Comparison of ENCODE assay signal across 21 cellular contexts in the genomic region with DNA sequence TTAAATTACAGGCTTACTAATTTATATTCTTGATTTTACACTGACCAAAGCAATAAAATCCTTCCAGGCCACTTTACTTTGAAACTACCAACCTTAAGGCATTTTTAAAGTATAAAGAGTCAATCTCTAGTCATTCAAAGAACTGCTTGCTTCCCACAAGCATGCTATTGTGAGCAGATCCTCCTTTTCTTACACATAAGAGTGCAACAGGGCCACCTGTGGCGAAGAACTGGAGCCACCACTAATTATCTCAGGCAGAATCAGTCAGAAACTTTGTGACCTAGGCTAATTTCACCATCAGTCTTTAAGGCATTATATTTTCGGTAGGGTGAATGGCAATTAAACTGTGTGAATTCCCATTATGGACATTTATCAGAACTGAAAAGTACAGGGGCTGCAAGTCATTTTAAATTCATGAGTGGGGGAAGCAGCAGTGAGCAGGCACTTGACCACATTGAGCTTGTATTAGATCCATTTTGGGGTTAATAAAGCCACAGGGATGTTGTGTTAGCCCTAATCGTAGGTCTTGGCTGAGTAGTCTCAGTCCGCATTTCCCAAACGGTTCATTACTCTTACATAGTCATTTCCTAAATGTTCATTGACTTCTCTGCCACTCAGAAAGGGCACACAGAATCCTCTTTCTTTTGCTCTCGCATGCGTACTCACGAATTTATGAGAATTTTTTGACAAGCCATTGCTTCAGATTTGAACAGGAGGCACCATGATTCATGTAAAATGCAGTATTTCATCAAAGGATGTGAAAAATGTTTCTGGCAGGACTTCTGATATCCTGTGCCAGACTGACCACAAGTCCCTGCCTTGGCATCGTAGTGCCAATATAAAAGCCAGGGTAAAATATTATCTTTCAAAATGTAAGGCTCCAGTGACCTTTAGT. TPM values are rescaled to one million over a fixed set of nuclear protein-coding genes. Genes with fewer than 3 reads are reported as not detected.
A peak's percentile ranks its signal among the peaks of the same experiment; 100 is the strongest.
DNase-seq lines count a peak whose midpoint lies in the region; ATAC-seq and TF ChIP-seq lines count a peak whose summit lies in the region.
"Had no signal": no experiment of that assay in that cellular context is flagged by ENCODE, and none has a peak within 500 bp of the region (broad histone marks: within the 10 kb centered on the region; RNA-seq: fewer than 3 reads in every experiment).

No MANE protein-coding gene starts in this region.

- TF ChIP-seq EP300 in SK-N-SH (IDR thresholded peaks at IDR 0.05; ENCODE audit: borderline replicate concordance in 1 of 2, low read depth in 1 of 2, low read length in 1 of 2) = no peak

- no peaks in the 10 kb centered on the region for H3K9me2 ChIP-seq in SK-N-SH

- no peaks in the 10 kb centered on the region for H3K27me3 Mint-ChIP-seq in T-helper 2 cell treated with Interferon-gamma antibody and Interleukin-4, amounts not matched to agents 5 μg/mL and 100 μg/mL, for 36 hours (ENCODE audit: low read depth)
- no peaks in the 10 kb centered on the region for H3K27me3 Mint-ChIP-seq in activated naive CD8-positive, alpha-beta T cell treated with anti-CD3 and anti-CD28 coated beads for 36 hours
- H3K27me3 Mint-ChIP-seq: naive B cell; stimulated activated naive CD8-positive, alpha-beta T cell treated with anti-CD3 and anti-CD28 coated beads, Interleukin-15, amount 100 ng/mL, for 72 hours had no signal

- H3K27ac ChIP-seq in SK-N-SH (ENCODE audit: low read depth in 2 of 2, low read length in 1 of 2) = no peak overlapping the region
- H3K27ac ChIP-seq: C4-2B had no signal

- no peaks in the 10 kb centered on the region for H3K9me3 Mint-ChIP-seq in T-helper 2 cell treated with Interferon-gamma antibody and Interleukin-4, amounts not matched to agents 5 μg/mL and 100 μg/mL, for 36 hours
- H3K9me3 Mint-ChIP-seq in activated naive CD8-positive, alpha-beta T cell treated with anti-CD3 and anti-CD28 coated beads for 36 hours = no peaks in the 10 kb centered on the region
- H3K9me3 Mint-ChIP-seq: stimulated activated naive CD8-positive, alpha-beta T cell treated with anti-CD3 and anti-CD28 coated beads, Interleukin-15, amount 100 ng/mL, for 72 hours had no signal

- 38% methylated on average over 9 of the region's 9 CpGs for WGBS in SK-N-SH (ENCODE audit: low lambda C conversion rate)

- no peaks in the 10 kb centered on the region for H3K9me3 ChIP-seq in SK-N-SH

- H3K4me1 ChIP-seq in SK-N-SH (ENCODE audit: control insufficient read depth in 1 of 2, insufficient read depth in 2 of 2, low read depth in 1 of 2, low read length in 1 of 2) = no peaks in the 10 kb centered on the region; a peak in 1 of 4 replicates

- DNase-seq in SK-N-SH (no peak), astrocyte of the hippocampus (ENCODE audit: low read depth, low spot score) (peak; percentile 68), kidney epithelial cell (ENCODE audit: low read depth) (peak; percentile 1)
- DNase-seq in T-helper 2 cell treated with Interferon-gamma antibody and Interleukin-4, amounts not matched to agents 5 μg/mL and 100 μg/mL, for 36 hours (ENCODE audit: low spot score) = no peak
- no peak for DNase-seq in activated naive CD4-positive, alpha-beta T cell treated with anti-CD3 and anti-CD28 coated beads, Interleukin-2, amount 50 U/mL, for 16 hours
- DNase-seq in activated naive CD8-positive, alpha-beta T cell treated with anti-CD3 and anti-CD28 coated beads for 36 hours = no peak
- DNase-seq: anterior cingulate cortex; GOT3; naive B cell; NCI-H510A; SHP77 treated with DMSO at 0.1 percent for 48 hours; small intestine; stimulated activated CD4-positive, alpha-beta T cell treated with anti-CD3 and anti-CD28 coated beads, Interleukin-4, amount 100 ng/mL, for 1 hour; stimulated activated naive CD8-positive, alpha-beta T cell treated with anti-CD3 and anti-CD28 coated beads, Interleukin-15, amount 100 ng/mL, for 72 hours; T-helper 1 cell had no signal

- H3K27me3 ChIP-seq in SK-N-SH (ENCODE audit: insufficient read depth) = no peaks in the 10 kb centered on the region
- no peaks in the 10 kb centered on the region for H3K27me3 ChIP-seq in kidney epithelial cell (ENCODE audit: control insufficient read depth, insufficient read depth, low read length)

- no peak overlapping the region for H3K4me2 ChIP-seq in SK-N-SH

- H3K79me2 ChIP-seq in SK-N-SH (ENCODE audit: insufficient read depth) = no peaks in the 10 kb centered on the region

- H3K36me3 ChIP-seq in SK-N-SH (replicated peaks in 1 of 2; ENCODE audit: control insufficient read depth in 1 of 2, insufficient read depth in 2 of 2, low read length in 1 of 2) (no peaks in the 10 kb centered on the region), kidney epithelial cell (ENCODE audit: control insufficient read depth, insufficient read depth, low read length) (no peaks in the 10 kb centered on the region)

- TF ChIP-seq RAD21 in SK-N-SH (IDR thresholded peaks at IDR 0.05; ENCODE audit: low read length) = no peak

- H3K4me1 Mint-ChIP-seq in T-helper 2 cell treated with Interferon-gamma antibody and Interleukin-4, amounts not matched to agents 5 μg/mL and 100 μg/mL, for 36 hours (ENCODE audit: low read depth) = no peaks in the 10 kb centered on the region
- no peaks in the 10 kb centered on the region for H3K4me1 Mint-ChIP-seq in activated naive CD8-positive, alpha-beta T cell treated with anti-CD3 and anti-CD28 coated beads for 36 hours
- H3K4me1 Mint-ChIP-seq: naive B cell; stimulated activated naive CD8-positive, alpha-beta T cell treated with anti-CD3 and anti-CD28 coated beads, Interleukin-15, amount 100 ng/mL, for 72 hours had no signal

- POLR2A ChIA-PET in SK-N-SH (lab: Yijun Ruan, JAX) = no interaction called here

- CTCF ChIA-PET in SK-N-SH (lab: Yijun Ruan, JAX) = no interaction called here

- no peak overlapping the region for H3K4me3 ChIP-seq in SK-N-SH (ENCODE audit: low read depth in 2 of 2, low read length in 1 of 2)
- no peak overlapping the region for H3K4me3 ChIP-seq in kidney epithelial cell (ENCODE audit: low read depth, low read length)

- H3K9ac ChIP-seq in SK-N-SH = no peak overlapping the region

- no peak overlapping the region for H2AFZ ChIP-seq in SK-N-SH (ENCODE audit: low read depth)

- no peaks in the 10 kb centered on the region for H4K20me1 ChIP-seq in SK-N-SH (ENCODE audit: insufficient read depth)

- H3F3A ChIP-seq in SK-N-SH (replicated peaks; ENCODE audit: insufficient read depth) = no peaks in the 10 kb centered on the region

- ATAC-seq in SK-N-SH treated with all-trans-retinoic acid at 6 μM for 48 hours = no peak
- ATAC-seq in GM19397 (IDR thresholded peaks at IDR 0.05; ENCODE audit: unreplicated experiment) = no peak
- ATAC-seq: HepG2; stimulated activated naive CD8-positive, alpha-beta T cell treated with anti-CD3 and anti-CD28 coated beads, Interleukin-15, amount 100 ng/mL, for 72 hours had no signal

- no peak overlapping the region for H3K4me3 Mint-ChIP-seq in T-helper 2 cell treated with Interferon-gamma antibody and Interleukin-4, amounts not matched to agents 5 μg/mL and 100 μg/mL, for 36 hours
- no peak overlapping the region for H3K4me3 Mint-ChIP-seq in activated naive CD8-positive, alpha-beta T cell treated with anti-CD3 and anti-CD28 coated beads for 36 hours
- H3K4me3 Mint-ChIP-seq: naive B cell; stimulated activated naive CD8-positive, alpha-beta T cell treated with anti-CD3 and anti-CD28 coated beads, Interleukin-15, amount 100 ng/mL, for 72 hours had no signal

- H3K27ac Mint-ChIP-seq in T-helper 2 cell treated with Interferon-gamma antibody and Interleukin-4, amounts not matched to agents 5 μg/mL and 100 μg/mL, for 36 hours = no peak overlapping the region
- H3K27ac Mint-ChIP-seq in activated naive CD8-positive, alpha-beta T cell treated with anti-CD3 and anti-CD28 coated beads for 36 hours = no peak overlapping the region
- H3K27ac Mint-ChIP-seq: naive B cell; stimulated activated naive CD8-positive, alpha-beta T cell treated with anti-CD3 and anti-CD28 coated beads, Interleukin-15, amount 100 ng/mL, for 72 hours had no signal

- TF ChIP-seq CTCF in SK-N-SH (IDR thresholded peaks at IDR 0.05) (no peak), kidney epithelial cell (IDR thresholded peaks at IDR 0.05; ENCODE audit: insufficient read depth, low read length, poor library complexity, severe bottlenecking) (no peak)

- H3K36me3 Mint-ChIP-seq in T-helper 2 cell treated with Interferon-gamma antibody and Interleukin-4, amounts not matched to agents 5 μg/mL and 100 μg/mL, for 36 hours (ENCODE audit: low read depth) = no peaks in the 10 kb centered on the region
- no peaks in the 10 kb centered on the region for H3K36me3 Mint-ChIP-seq in activated naive CD8-positive, alpha-beta T cell treated with anti-CD3 and anti-CD28 coated beads for 36 hours
- H3K36me3 Mint-ChIP-seq: naive B cell had no signal

TF ChIP-seq in SK-N-SH treated with all-trans-retinoic acid at 6 μM for 48 hours, 23 proteins besides CTCF, POLR2A, EP300 and RAD21 (continues in another document):
- no peak for TF ChIP-seq RARB (CRISPR knock-in tag; IDR thresholded peaks at IDR 0.05)

TF ChIP-seq in SK-N-SH, 30 proteins besides CTCF, POLR2A, EP300 and RAD21:
- no peak for TF ChIP-seq YY1 (IDR thresholded peaks at IDR 0.05; ENCODE audit: low read depth)
- no peak for TF ChIP-seq TCF12 (IDR thresholded peaks at IDR 0.05)
- no peak for TF ChIP-seq GABPA (IDR thresholded peaks at IDR 0.05; ENCODE audit: low read depth)
- TF ChIP-seq FOXJ3 (CRISPR knock-in tag; IDR thresholded peaks at IDR 0.05) = no peak
- TF ChIP-seq, protein P1, sequence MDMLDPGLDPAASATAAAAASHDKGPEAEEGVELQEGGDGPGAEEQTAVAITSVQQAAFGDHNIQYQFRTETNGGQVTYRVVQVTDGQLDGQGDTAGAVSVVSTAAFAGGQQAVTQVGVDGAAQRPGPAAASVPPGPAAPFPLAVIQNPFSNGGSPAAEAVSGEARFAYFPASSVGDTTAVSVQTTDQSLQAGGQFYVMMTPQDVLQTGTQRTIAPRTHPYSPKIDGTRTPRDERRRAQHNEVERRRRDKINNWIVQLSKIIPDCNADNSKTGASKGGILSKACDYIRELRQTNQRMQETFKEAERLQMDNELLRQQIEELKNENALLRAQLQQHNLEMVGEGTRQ (IDR thresholded peaks at IDR 0.05; ENCODE audit: borderline replicate concordance, low read depth, low read length) = no peak

RNA-seq across cellular contexts. Expression of a gene that starts 39.8 kb away (rescaled TPM):
- polyA plus RNA-seq in SK-N-SH (2012; rRNA removed) = 0.05 TPM in 1 of 2 replicates, not detected in the other
- 0.05 TPM in 2 replicates for polyA plus RNA-seq in SK-N-SH (2012; cell fraction: cytosol; rRNA removed)
- 0.01 TPM in 1 of 2 replicates, not detected in the other for polyA plus RNA-seq in SK-N-SH (2012; cell fraction: nucleus; rRNA removed)
- total RNA-seq in kidney epithelial cell = not detected in 2 replicates
- not detected for total RNA-seq in activated naive CD8-positive, alpha-beta T cell treated with anti-CD3 and anti-CD28 coated beads for 36 hours
- total RNA-seq: HepG2, OCI-LY7, ureter had no signal
- polyA plus RNA-seq: HepG2 had no signal

Comparison
In these comparisons a context has a peak if more than half of its experiments do, and no peak if none do; other contexts are left out.
1. DNase-seq: peak in astrocyte of the hippocampus (single experiment) and kidney epithelial cell (single experiment); none in SK-N-SH (single experiment), T-helper 2 cell treated with Interferon-gamma antibody and Interleukin-4, amounts not matched to agents 5 μg/mL and 100 μg/mL, for 36 hours (single experiment), activated naive CD4-positive, alpha-beta T cell treated with anti-CD3 and anti-CD28 coated beads, Interleukin-2, amount 50 U/mL, for 16 hours (single experiment) and activated naive CD8-positive, alpha-beta T cell treated with anti-CD3 and anti-CD28 coated beads for 36 hours (single experiment).